In the genomic region with DNA sequence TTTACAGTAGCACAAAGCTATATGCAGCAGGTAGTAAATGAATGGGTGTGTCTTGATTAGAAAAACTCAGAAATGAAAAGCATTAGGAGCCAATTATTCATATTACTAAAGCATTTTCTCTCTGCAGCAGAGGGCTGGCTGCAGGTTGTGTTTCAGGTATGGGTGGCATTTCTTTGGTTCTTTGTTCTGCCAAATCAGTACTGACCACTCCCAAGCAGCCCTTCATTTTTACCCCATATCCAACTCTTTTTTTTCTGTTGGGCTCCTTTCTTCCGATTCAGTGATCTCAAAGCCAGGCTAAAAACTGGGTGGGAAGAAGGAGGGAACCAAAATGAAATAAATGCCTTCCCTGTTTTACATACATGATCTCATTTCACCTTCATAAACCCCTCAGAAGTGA, we compare ENCODE assay signal across 20 cellular contexts.
"Had no signal": no experiment of that assay in that cellular context is flagged by ENCODE, and none has a peak within 500 bp of the region (broad histone marks: within the 10 kb centered on the region; RNA-seq: fewer than 3 reads in every experiment).

No MANE protein-coding gene starts in this region.

- H3K36me3 Mint-ChIP-seq: immature natural killer cell, memory B cell, naive B cell, type B pancreatic cell had no signal

- DNase-seq: colonic mucosa; dermis blood vessel endothelial cell; endodermal cell; erythroblast; foreskin keratinocyte; immature natural killer cell; left ventricle myocardium inferior; lower lobe of right lung; naive B cell; psoas muscle; retina; stimulated activated CD4-positive, alpha-beta T cell treated with anti-CD3 and anti-CD28 coated beads, Interleukin-2, amount 100 ng/mL, for 24 hours; stimulated activated naive CD4-positive, alpha-beta T cell treated with Interleukin-2 at 50 U/mL for 16 hours; uterus had no signal

- H3K36me3 ChIP-seq: colonic mucosa, left ventricle myocardium inferior, lower lobe of right lung, neutrophil, uterus had no signal

- H3K27ac ChIP-seq: colonic mucosa, foreskin keratinocyte, left ventricle myocardium inferior, lower lobe of right lung, neutrophil, psoas muscle, uterus had no signal

- H3K4me1 Mint-ChIP-seq: memory B cell had no signal

- H3K27ac Mint-ChIP-seq: endodermal cell, memory B cell, naive B cell, type B pancreatic cell had no signal

- H3K4me3 ChIP-seq: colonic mucosa, left ventricle myocardium inferior, lower lobe of right lung, psoas muscle, uterus had no signal

- ATAC-seq: foreskin keratinocyte, lower lobe of right lung, psoas muscle, sciatic nerve had no signal

- FAIRE-seq: endothelial cell of umbilical vein, keratinocyte had no signal

- H3K4me3 Mint-ChIP-seq: endodermal cell, immature natural killer cell, memory B cell, naive B cell, type B pancreatic cell had no signal

- H3K9me3 Mint-ChIP-seq: endodermal cell, immature natural killer cell, memory B cell, naive B cell, type B pancreatic cell had no signal

- H3K9me3 ChIP-seq: colonic mucosa, left ventricle myocardium inferior, lower lobe of right lung, neutrophil, psoas muscle, uterus had no signal

- H3K27me3 ChIP-seq: colonic mucosa, foreskin keratinocyte, neutrophil, uterus had no signal

- H3K27me3 Mint-ChIP-seq: type B pancreatic cell had no signal
